ENCODE assay signal across 9 cellular contexts in genomic region chr13:28805193-28805819, GRCh38. TPM values are rescaled to one million over a fixed set of nuclear protein-coding genes. Genes with fewer than 3 reads are reported as not detected.
DNase-seq lines count a peak whose midpoint lies in the region; TF ChIP-seq lines count a peak whose summit lies in the region.
"Had no signal": no experiment of that assay in that cellular context is flagged by ENCODE, and none has a peak within 500 bp of the region (broad histone marks: within the 10 kb centered on the region; RNA-seq: fewer than 3 reads in every experiment).

No MANE protein-coding gene starts in this region.

- TF ChIP-seq POLR2A in spleen (IDR thresholded peaks at IDR 0.05): no peak
- no peak for TF ChIP-seq POLR2A in lower leg skin (IDR thresholded peaks at IDR 0.05)

- intact Hi-C loops in spleen (cut with DNase I; ENCODE audit: low total_unique reads): no loop called here
- intact Hi-C loops in lower leg skin (cut with DNase I; ENCODE audit: low total_unique reads): no loop called here

- H3K36me3 ChIP-seq in spleen: no peaks in the 10 kb centered on the region

- POLR2A ChIA-PET in RWPE1 (lab: Yijun Ruan, JAX; ENCODE audit: low non-redundant PET): no interaction called here

- peak; percentile 75 for DNase-seq in activated CD4-positive, alpha-beta T cell treated with anti-CD3 and anti-CD28 coated beads for 48 hours
- no peak for DNase-seq in activated CD4-positive, alpha-beta T cell treated with anti-CD3 and anti-CD28 coated beads for 1 hour
- DNase-seq in RWPE1 (ENCODE audit: low spot score) (no peak), fibroblast of mammary gland (ENCODE audit: low read depth) (peak; percentile 10), spleen (no peak), lower leg skin (ENCODE audit: low spot score in 2 of 2) (no peak), NCI-H1105 treated with DMSO at 0.1 percent for 48 hours (lab: John Stamatoyannopoulos, UW) (no peak)
- peak; percentile 80 for DNase-seq in stimulated activated CD8-positive, alpha-beta memory T cell treated with anti-CD3 and anti-CD28 coated beads, Interleukin-4, amount 100 ng/mL, for 48 hours

- peaks cover 0 to 37% (median 27%) of the 10 kb centered on the region in 8 donors for H3K9me3 ChIP-seq in spleen

- H3K27ac ChIP-seq in RWPE1 (no peak overlapping the region), spleen (no peak overlapping the region)
- H3K27ac ChIP-seq: body of pancreas had no signal

- peaks cover 0 to 38% (median 0%) of the 10 kb centered on the region in 7 donors for H3K27me3 ChIP-seq in spleen (replicated peaks in 1 of 7)
- H3K27me3 ChIP-seq: body of pancreas had no signal

- CTCF ChIA-PET in RWPE1 (lab: Yijun Ruan, JAX): interaction anchor here (0.6 kb wide), 1 partner anchor 192 kb away, joined by 3 read pairs; no protein-coding TSS in a partner anchor

- WGBS in spleen, 5 donors: 43 to 63% (median 54%) methylated on average over 11 of the region's 11 CpGs
- 41 to 52% methylated on average over 11 of the region's 11 CpGs for WGBS in lower leg skin, 2 donors

- H3K4me1 ChIP-seq in spleen: no peaks in the 10 kb centered on the region
- H3K4me1 ChIP-seq: body of pancreas had no signal

- TF ChIP-seq CTCF in RWPE1 (conservative IDR thresholded peaks at IDR 0.05; ENCODE audit: low read depth): peak; percentile 41
- peak; percentile 33 for TF ChIP-seq CTCF in fibroblast of mammary gland (conservative IDR thresholded peaks at IDR 0.05; ENCODE audit: control insufficient read depth, insufficient read depth, low read depth, low read length)
- TF ChIP-seq CTCF in spleen (IDR thresholded peaks at IDR 0.05 in 8 of 11, conservative IDR thresholded peaks at IDR 0.05 in 3 of 11): peak in 5 of 11 experiments; percentile 21 to 50 (median 35)
- TF ChIP-seq CTCF in lower leg skin (IDR thresholded peaks at IDR 0.05): no peak

- H3K4me3 ChIP-seq in fibroblast of mammary gland (ENCODE audit: control insufficient read depth, low read depth, low read length): no peak overlapping the region
- H3K4me3 ChIP-seq in spleen: no peak overlapping the region
- no peak overlapping the region for H3K4me3 ChIP-seq in lower leg skin (ENCODE audit: low read depth, poor library complexity, severe bottlenecking)
- H3K4me3 ChIP-seq: body of pancreas had no signal

RNA-seq across cellular contexts. Expression of gene MTUS2, which starts 14.8 kb away (rescaled TPM):
- 1 to 10 TPM in 4 of 7 donors, under 1 TPM in 3; 0.26 to 3.2 (median 1.1) TPM for total RNA-seq in spleen
- polyA plus RNA-seq in spleen: under 1 TPM; 0.20 to 0.85 (median 0.22) TPM
- total RNA-seq in lower leg skin: 1 to 10 TPM in 1 of 4 donors, under 1 TPM in 1, not detected in 2; 0.13 to 1.9 TPM

Comparison
In these comparisons a context has a peak if more than half of its experiments do, and no peak if none do; other contexts are left out.
1. DNase-seq: peak in activated CD4-positive, alpha-beta T cell treated with anti-CD3 and anti-CD28 coated beads for 48 hours (single experiment), fibroblast of mammary gland (single experiment) and stimulated activated CD8-positive, alpha-beta memory T cell treated with anti-CD3 and anti-CD28 coated beads, Interleukin-4, amount 100 ng/mL, for 48 hours (single experiment); none in activated CD4-positive, alpha-beta T cell treated with anti-CD3 and anti-CD28 coated beads for 1 hour (single experiment), RWPE1 (single experiment), spleen (single experiment), lower leg skin (0 of 2) and NCI-H1105 treated with DMSO at 0.1 percent for 48 hours (single experiment).
2. CTCF ChIP-seq: peak in RWPE1 (single experiment) and fibroblast of mammary gland (single experiment); none in lower leg skin (0 of 3).